In genomic region chr21:35342440-35342839, GRCh38 we compare ENCODE assay signal across 10 cellular contexts.
DNase-seq lines count a peak whose midpoint lies in the region; ATAC-seq lines count a peak whose summit lies in the region.
"Had no signal": no experiment of that assay in that cellular context is flagged by ENCODE, and none has a peak within 500 bp of the region (broad histone marks: within the 10 kb centered on the region; RNA-seq: fewer than 3 reads in every experiment).

No MANE protein-coding gene starts in this region.

- peak; percentile 69 for DNase-seq in SKM-1 treated with dmso at 0.1 percent for 144 hours (lab: John Stamatoyannopoulos, UW; ENCODE audit: unreplicated experiment)
- DNase-seq in naive B cell = peak; percentile 12
- no peak for DNase-seq in NCI-H2196 treated with DMSO at 0.1 percent for 48 hours (lab: John Stamatoyannopoulos, UW; ENCODE audit: unreplicated experiment)
- DNase-seq in amygdala (lab: John Stamatoyannopoulos, UW) = no peak
- DNase-seq in substantia nigra (lab: John Stamatoyannopoulos, UW) = no peak
- DNase-seq: effector CD4-positive, alpha-beta T cell had no signal

- no peak overlapping the region for H3K27ac ChIP-seq in substantia nigra (ENCODE audit: low read depth, low read length, poor library complexity, severe bottlenecking)

- H3K9me3 Mint-ChIP-seq in naive B cell = peaks cover 0 to 4% (median 0%) of the 10 kb centered on the region in 7 donors

- peaks cover 0 to 9% (median 8%) of the 10 kb centered on the region in 3 donors for H3K27me3 Mint-ChIP-seq in naive B cell

- no peaks in the 10 kb centered on the region for H3K36me3 Mint-ChIP-seq in naive B cell

- ATAC-seq in GM18511 (IDR thresholded peaks at IDR 0.05; ENCODE audit: unreplicated experiment) = peak; percentile 63
- ATAC-seq in HG02870 (IDR thresholded peaks at IDR 0.05; ENCODE audit: unreplicated experiment) = peak; percentile 78
- ATAC-seq in naive B cell (ENCODE audit: low read depth in 2 of 2) = peak; percentile 73 to 79
- no peak for ATAC-seq in GM21423 (IDR thresholded peaks at IDR 0.05; ENCODE audit: unreplicated experiment)
- ATAC-seq: HCT116 had no signal

- peaks cover 12 to 19% (median 15%) of the 10 kb centered on the region in 3 donors for H3K4me1 Mint-ChIP-seq in naive B cell

- peak overlapping the region in 2 of 6 donors; percentile 49 to 58 for H3K27ac Mint-ChIP-seq in naive B cell

- H3K4me3 Mint-ChIP-seq in naive B cell = peak overlapping the region in 6 of 8 donors; percentile 32 to 77 (median 56)

Comparison
In these comparisons a context has a peak if more than half of its experiments do, and no peak if none do; other contexts are left out.
1. DNase-seq: peak in SKM-1 treated with dmso at 0.1 percent for 144 hours (single experiment) and naive B cell (single experiment); none in NCI-H2196 treated with DMSO at 0.1 percent for 48 hours (single experiment), amygdala (0 of 56) and substantia nigra (0 of 49).